Comparison of ENCODE assay signal across 2 cellular contexts in the genomic region with DNA sequence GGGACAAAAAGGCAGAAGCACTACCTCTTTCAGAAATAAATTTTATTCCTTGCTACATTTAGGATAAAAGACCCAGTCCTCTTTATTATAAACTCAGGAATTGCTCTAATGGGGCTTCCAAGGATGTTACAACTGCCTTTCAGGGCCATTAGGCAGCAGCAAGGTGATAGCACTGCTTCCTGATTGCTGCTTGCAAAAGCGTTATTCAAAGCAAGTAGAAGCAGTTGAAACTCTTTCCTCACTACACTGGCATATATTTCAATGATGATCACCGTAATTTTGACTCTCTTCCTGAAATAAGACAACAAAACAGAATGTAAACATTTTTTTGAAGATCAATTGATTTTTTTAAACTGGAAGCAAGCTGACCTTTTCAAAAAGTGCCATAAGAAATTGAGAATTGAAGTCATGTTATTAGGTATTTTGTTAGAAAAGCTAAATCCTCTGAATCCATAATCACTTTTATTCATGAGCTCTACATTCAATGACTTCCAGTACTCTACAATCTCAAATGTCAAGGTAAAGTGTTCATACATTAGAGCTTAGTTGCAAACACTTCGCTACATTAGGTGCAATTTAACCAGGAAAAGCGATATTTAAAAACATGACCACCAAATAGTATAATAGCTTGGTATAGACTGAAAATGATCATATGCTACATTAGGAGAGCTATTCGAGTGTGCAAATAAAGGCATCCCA.
TF ChIP-seq lines count a peak whose summit lies in the region.

No MANE protein-coding gene starts in this region.

TF ChIP-seq in K562, 482 proteins besides CTCF, POLR2A, EP300 and RAD21 (continues in another document):
- TF ChIP-seq, protein P1, sequence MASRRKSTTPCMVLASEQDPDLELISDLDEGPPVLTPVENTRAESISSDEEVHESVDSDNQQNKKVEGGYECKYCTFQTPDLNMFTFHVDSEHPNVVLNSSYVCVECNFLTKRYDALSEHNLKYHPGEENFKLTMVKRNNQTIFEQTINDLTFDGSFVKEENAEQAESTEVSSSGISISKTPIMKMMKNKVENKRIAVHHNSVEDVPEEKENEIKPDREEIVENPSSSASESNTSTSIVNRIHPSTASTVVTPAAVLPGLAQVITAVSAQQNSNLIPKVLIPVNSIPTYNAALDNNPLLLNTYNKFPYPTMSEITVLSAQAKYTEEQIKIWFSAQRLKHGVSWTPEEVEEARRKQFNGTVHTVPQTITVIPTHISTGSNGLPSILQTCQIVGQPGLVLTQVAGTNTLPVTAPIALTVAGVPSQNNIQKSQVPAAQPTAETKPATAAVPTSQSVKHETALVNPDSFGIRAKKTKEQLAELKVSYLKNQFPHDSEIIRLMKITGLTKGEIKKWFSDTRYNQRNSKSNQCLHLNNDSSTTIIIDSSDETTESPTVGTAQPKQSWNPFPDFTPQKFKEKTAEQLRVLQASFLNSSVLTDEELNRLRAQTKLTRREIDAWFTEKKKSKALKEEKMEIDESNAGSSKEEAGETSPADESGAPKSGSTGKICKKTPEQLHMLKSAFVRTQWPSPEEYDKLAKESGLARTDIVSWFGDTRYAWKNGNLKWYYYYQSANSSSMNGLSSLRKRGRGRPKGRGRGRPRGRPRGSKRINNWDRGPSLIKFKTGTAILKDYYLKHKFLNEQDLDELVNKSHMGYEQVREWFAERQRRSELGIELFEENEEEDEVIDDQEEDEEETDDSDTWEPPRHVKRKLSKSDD (conservative IDR thresholded peaks at IDR 0.05; ENCODE audit: low read length), result no peak
- TF ChIP-seq CBFA2T3 (IDR thresholded peaks at IDR 0.05) (no peak), PCBP2 (IDR thresholded peaks at IDR 0.05; ENCODE audit: low read depth, low read length, poor library complexity, severe bottlenecking) (no peak), ZNF79 (CRISPR knock-in tag; IDR thresholded peaks at IDR 0.05; ENCODE audit: low read depth) (no peak), ZNF764 (CRISPR knock-in tag; IDR thresholded peaks at IDR 0.05; ENCODE audit: low read depth) (no peak)
- TF ChIP-seq, protein P2, sequence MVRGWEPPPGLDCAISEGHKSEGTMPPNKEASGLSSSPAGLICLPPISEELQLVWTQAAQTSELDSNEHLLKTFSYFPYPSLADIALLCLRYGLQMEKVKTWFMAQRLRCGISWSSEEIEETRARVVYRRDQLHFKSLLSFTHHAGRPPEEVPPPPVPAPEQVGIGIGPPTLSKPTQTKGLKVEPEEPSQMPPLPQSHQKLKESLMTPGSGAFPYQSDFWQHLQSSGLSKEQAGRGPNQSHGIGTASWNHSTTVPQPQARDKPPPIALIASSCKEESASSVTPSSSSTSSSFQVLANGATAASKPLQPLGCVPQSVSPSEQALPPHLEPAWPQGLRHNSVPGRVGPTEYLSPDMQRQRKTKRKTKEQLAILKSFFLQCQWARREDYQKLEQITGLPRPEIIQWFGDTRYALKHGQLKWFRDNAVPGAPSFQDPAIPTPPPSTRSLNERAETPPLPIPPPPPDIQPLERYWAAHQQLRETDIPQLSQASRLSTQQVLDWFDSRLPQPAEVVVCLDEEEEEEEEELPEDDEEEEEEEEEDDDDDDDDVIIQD (CRISPR knock-in tag; IDR thresholded peaks at IDR 0.05), result no peak
- TF ChIP-seq, protein P3, sequence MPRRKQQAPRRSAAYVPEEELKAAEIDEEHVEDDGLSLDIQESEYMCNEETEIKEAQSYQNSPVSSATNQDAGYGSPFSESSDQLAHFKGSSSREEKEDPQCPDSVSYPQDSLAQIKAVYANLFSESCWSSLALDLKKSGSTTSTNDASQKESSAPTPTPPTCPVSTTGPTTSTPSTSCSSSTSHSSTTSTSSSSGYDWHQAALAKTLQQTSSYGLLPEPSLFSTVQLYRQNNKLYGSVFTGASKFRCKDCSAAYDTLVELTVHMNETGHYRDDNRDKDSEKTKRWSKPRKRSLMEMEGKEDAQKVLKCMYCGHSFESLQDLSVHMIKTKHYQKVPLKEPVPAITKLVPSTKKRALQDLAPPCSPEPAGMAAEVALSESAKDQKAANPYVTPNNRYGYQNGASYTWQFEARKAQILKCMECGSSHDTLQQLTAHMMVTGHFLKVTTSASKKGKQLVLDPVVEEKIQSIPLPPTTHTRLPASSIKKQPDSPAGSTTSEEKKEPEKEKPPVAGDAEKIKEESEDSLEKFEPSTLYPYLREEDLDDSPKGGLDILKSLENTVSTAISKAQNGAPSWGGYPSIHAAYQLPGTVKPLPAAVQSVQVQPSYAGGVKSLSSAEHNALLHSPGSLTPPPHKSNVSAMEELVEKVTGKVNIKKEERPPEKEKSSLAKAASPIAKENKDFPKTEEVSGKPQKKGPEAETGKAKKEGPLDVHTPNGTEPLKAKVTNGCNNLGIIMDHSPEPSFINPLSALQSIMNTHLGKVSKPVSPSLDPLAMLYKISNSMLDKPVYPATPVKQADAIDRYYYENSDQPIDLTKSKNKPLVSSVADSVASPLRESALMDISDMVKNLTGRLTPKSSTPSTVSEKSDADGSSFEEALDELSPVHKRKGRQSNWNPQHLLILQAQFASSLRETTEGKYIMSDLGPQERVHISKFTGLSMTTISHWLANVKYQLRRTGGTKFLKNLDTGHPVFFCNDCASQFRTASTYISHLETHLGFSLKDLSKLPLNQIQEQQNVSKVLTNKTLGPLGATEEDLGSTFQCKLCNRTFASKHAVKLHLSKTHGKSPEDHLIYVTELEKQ (CRISPR knock-in tag; IDR thresholded peaks at IDR 0.05), result no peak
- TF ChIP-seq, protein P4, sequence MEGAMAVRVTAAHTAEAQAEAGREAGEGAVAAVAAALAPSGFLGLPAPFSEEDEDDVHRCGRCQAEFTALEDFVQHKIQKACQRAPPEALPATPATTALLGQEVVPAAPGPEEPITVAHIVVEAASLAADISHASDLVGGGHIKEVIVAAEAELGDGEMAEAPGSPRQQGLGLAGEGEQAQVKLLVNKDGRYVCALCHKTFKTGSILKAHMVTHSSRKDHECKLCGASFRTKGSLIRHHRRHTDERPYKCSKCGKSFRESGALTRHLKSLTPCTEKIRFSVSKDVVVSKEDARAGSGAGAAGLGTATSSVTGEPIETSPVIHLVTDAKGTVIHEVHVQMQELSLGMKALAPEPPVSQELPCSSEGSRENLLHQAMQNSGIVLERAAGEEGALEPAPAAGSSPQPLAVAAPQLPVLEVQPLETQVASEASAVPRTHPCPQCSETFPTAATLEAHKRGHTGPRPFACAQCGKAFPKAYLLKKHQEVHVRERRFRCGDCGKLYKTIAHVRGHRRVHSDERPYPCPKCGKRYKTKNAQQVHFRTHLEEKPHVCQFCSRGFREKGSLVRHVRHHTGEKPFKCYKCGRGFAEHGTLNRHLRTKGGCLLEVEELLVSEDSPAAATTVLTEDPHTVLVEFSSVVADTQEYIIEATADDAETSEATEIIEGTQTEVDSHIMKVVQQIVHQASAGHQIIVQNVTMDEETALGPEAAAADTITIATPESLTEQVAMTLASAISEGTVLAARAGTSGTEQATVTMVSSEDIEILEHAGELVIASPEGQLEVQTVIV (CRISPR knock-in tag; IDR thresholded peaks at IDR 0.05; ENCODE audit: borderline replicate concordance), result no peak
- TF ChIP-seq, protein P5, sequence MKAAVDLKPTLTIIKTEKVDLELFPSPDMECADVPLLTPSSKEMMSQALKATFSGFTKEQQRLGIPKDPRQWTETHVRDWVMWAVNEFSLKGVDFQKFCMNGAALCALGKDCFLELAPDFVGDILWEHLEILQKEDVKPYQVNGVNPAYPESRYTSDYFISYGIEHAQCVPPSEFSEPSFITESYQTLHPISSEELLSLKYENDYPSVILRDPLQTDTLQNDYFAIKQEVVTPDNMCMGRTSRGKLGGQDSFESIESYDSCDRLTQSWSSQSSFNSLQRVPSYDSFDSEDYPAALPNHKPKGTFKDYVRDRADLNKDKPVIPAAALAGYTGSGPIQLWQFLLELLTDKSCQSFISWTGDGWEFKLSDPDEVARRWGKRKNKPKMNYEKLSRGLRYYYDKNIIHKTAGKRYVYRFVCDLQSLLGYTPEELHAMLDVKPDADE (conservative IDR thresholded peaks at IDR 0.05; ENCODE audit: control insufficient read depth, low read depth, low read length), result no peak

TF ChIP-seq in neural cell, 6 proteins besides CTCF, POLR2A, EP300 and RAD21:
- peak; percentile 62 for TF ChIP-seq POLR2AphosphoS5 (IDR thresholded peaks at IDR 0.05)
- TF ChIP-seq, protein P6, sequence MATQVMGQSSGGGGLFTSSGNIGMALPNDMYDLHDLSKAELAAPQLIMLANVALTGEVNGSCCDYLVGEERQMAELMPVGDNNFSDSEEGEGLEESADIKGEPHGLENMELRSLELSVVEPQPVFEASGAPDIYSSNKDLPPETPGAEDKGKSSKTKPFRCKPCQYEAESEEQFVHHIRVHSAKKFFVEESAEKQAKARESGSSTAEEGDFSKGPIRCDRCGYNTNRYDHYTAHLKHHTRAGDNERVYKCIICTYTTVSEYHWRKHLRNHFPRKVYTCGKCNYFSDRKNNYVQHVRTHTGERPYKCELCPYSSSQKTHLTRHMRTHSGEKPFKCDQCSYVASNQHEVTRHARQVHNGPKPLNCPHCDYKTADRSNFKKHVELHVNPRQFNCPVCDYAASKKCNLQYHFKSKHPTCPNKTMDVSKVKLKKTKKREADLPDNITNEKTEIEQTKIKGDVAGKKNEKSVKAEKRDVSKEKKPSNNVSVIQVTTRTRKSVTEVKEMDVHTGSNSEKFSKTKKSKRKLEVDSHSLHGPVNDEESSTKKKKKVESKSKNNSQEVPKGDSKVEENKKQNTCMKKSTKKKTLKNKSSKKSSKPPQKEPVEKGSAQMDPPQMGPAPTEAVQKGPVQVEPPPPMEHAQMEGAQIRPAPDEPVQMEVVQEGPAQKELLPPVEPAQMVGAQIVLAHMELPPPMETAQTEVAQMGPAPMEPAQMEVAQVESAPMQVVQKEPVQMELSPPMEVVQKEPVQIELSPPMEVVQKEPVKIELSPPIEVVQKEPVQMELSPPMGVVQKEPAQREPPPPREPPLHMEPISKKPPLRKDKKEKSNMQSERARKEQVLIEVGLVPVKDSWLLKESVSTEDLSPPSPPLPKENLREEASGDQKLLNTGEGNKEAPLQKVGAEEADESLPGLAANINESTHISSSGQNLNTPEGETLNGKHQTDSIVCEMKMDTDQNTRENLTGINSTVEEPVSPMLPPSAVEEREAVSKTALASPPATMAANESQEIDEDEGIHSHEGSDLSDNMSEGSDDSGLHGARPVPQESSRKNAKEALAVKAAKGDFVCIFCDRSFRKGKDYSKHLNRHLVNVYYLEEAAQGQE (IDR thresholded peaks at IDR 0.05; ENCODE audit: borderline replicate concordance), result peak; percentile 99
- TF ChIP-seq SMC3 (conservative IDR thresholded peaks at IDR 0.05; ENCODE audit: poor library complexity), result peak; percentile 18
- no peak for TF ChIP-seq TAF1 (IDR thresholded peaks at IDR 0.05; ENCODE audit: low read depth)
